8 cellular contexts compared by ENCODE assay signal in the genomic region with DNA sequence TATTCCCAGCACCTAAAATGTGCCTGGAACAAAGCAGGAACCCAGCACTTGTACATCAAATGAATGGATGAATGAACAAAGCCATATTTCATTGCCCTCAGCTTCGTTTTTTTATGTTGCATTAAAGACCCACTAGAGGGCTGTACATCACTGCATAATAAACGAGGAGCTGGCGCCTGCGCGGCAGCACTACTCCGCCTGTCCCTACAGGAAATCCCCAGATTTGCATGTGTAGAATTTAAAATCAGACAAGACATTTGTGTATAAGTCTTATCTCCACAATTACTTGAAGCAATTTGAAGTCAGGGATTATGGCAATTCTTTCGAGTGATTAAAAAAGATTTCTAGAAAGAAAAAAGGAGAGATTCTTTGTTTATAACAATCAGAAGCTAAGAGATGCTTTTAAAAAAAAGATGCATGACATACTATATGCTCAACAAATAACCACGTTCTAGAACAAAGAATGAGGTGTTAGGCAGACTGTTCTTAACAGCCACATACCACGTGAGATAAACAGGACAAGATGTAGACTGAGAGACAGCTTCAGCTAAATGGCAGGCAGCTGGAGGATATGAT. TPM values are rescaled to one million over a fixed set of nuclear protein-coding genes. Genes with fewer than 3 reads are reported as not detected.
DNase-seq lines count a peak whose midpoint lies in the region; ATAC-seq and TF ChIP-seq lines count a peak whose summit lies in the region.

No MANE protein-coding gene starts in this region.

- H3K27ac ChIP-seq in OCI-LY3 (ENCODE audit: low read length): no peak overlapping the region

- no peaks in the 10 kb centered on the region for H3K9me3 ChIP-seq in OCI-LY3 (ENCODE audit: insufficient read depth, low read length)

- H3K4me3 ChIP-seq in Jurkat, Clone E6-1 (ENCODE audit: low read length): no peak overlapping the region
- peak overlapping the region; percentile 12 for H3K4me3 ChIP-seq in OCI-LY3 (ENCODE audit: low read length)

- peaks cover 10 to 26% (median 16%) of the 10 kb centered on the region in 4 donors for H3K4me1 Mint-ChIP-seq in naive thymus-derived CD8-positive, alpha-beta T cell
- H3K4me1 Mint-ChIP-seq in stimulated activated memory B cell treated with anti-CD40 and anti-IgM and Interleukin-4, amounts not matched to agents 10 μg/mL and 1 μg/mL and 100 μg/mL, for 72 hours: peaks cover 43% of the 10 kb centered on the region

- peak overlapping the region; percentile 61 to 95 (median 89) for H3K27ac Mint-ChIP-seq in naive thymus-derived CD8-positive, alpha-beta T cell
- peak overlapping the region; percentile 67 for H3K27ac Mint-ChIP-seq in stimulated activated memory B cell treated with anti-CD40 and anti-IgM and Interleukin-4, amounts not matched to agents 10 μg/mL and 1 μg/mL and 100 μg/mL, for 72 hours

- peak; percentile 87 for TF ChIP-seq CTCF in OCI-LY3 (IDR thresholded peaks at IDR 0.05; ENCODE audit: low read depth, low read length)

- peak; percentile 75 for ATAC-seq in GM21723 (IDR thresholded peaks at IDR 0.05; ENCODE audit: unreplicated experiment)
- ATAC-seq in naive thymus-derived CD8-positive, alpha-beta T cell: peak; percentile 91 to 94
- peak; percentile 88 for ATAC-seq in stimulated activated memory B cell treated with anti-CD40 and anti-IgM and Interleukin-4, amounts not matched to agents 10 μg/mL and 1 μg/mL and 100 μg/mL, for 72 hours

- H4K20me1 ChIP-seq in OCI-LY3 (ENCODE audit: insufficient read depth, low read length): no peaks in the 10 kb centered on the region

- H3K79me2 ChIP-seq in OCI-LY3 (ENCODE audit: low read length): no peaks in the 10 kb centered on the region

- peaks cover 35% of the 10 kb centered on the region for H3K4me1 ChIP-seq in OCI-LY3 (ENCODE audit: low read length)

- no peaks in the 10 kb centered on the region for H3K27me3 ChIP-seq in OCI-LY3 (ENCODE audit: low read depth, low read length)

- H2AFZ ChIP-seq in OCI-LY3 (ENCODE audit: low read depth, low read length): peak overlapping the region; percentile 59

- H3K4me3 Mint-ChIP-seq in naive thymus-derived CD8-positive, alpha-beta T cell: peak overlapping the region in 7 of 10 donors; percentile 30 to 57 (median 40)
- peak overlapping the region; percentile 25 for H3K4me3 Mint-ChIP-seq in stimulated activated memory B cell treated with anti-CD40 and anti-IgM and Interleukin-4, amounts not matched to agents 10 μg/mL and 1 μg/mL and 100 μg/mL, for 72 hours

- H3K36me3 ChIP-seq in OCI-LY3 (replicated peaks; ENCODE audit: low read depth, low read length): no peaks in the 10 kb centered on the region

- no peaks in the 10 kb centered on the region for H3K27me3 Mint-ChIP-seq in naive thymus-derived CD8-positive, alpha-beta T cell
- no peaks in the 10 kb centered on the region for H3K27me3 Mint-ChIP-seq in stimulated activated memory B cell treated with anti-CD40 and anti-IgM and Interleukin-4, amounts not matched to agents 10 μg/mL and 1 μg/mL and 100 μg/mL, for 72 hours

- peak overlapping the region; percentile 0; the same call in 1 of the 2 replicates for H3K9ac ChIP-seq in OCI-LY3 (ENCODE audit: low read length)

- no peaks in the 10 kb centered on the region for H3K9me3 Mint-ChIP-seq in naive thymus-derived CD8-positive, alpha-beta T cell
- H3K9me3 Mint-ChIP-seq in stimulated activated memory B cell treated with anti-CD40 and anti-IgM and Interleukin-4, amounts not matched to agents 10 μg/mL and 1 μg/mL and 100 μg/mL, for 72 hours: no peaks in the 10 kb centered on the region

- H3K36me3 Mint-ChIP-seq in naive thymus-derived CD8-positive, alpha-beta T cell: no peaks in the 10 kb centered on the region
- H3K36me3 Mint-ChIP-seq in stimulated activated memory B cell treated with anti-CD40 and anti-IgM and Interleukin-4, amounts not matched to agents 10 μg/mL and 1 μg/mL and 100 μg/mL, for 72 hours: no peaks in the 10 kb centered on the region

- POLR2A ChIA-PET in naive thymus-derived CD8-positive, alpha-beta T cell (lab: Charles Lee): interaction anchor here (0.9 to 1.8 kb wide), 6 partner anchors 14 to 775 kb away, joined by 3 to 7 read pairs (median 5); a partner anchor contains a TSS

- peak overlapping the region; percentile 49 for H3K4me2 ChIP-seq in OCI-LY3 (ENCODE audit: low read length)

- peak; percentile 85 for DNase-seq in DMS79 treated with DMSO at 0.1 percent for 48 hours (lab: John Stamatoyannopoulos, UW)
- peak; percentile 94 for DNase-seq in Jurkat, Clone E6-1 (ENCODE audit: low read depth, low spot score)
- peak; percentile 47 for DNase-seq in activated CD8-positive, alpha-beta memory T cell treated with anti-CD3 and anti-CD28 coated beads, Interleukin-2, amount 50 U/mL, for 24 hours (ENCODE audit: extremely low read depth)
- DNase-seq in epidermal melanocyte (ENCODE audit: insufficient read length, low spot score): peak; percentile 86
- DNase-seq in naive thymus-derived CD8-positive, alpha-beta T cell: peak; percentile 60 to 86 (median 70)

RNA-seq across cellular contexts. Expression of a gene that starts 5.4 kb away (rescaled TPM):
- 53.1 TPM for polyA plus RNA-seq in Jurkat, Clone E6-1 (2012; ENCODE audit: insufficient read depth, insufficient read length)
- under 1 TPM in 1 of 2 experiments, not detected in 1; 0.16 TPM for total RNA-seq in naive thymus-derived CD8-positive, alpha-beta T cell
- polyA plus RNA-seq in naive thymus-derived CD8-positive, alpha-beta T cell: under 1 TPM in 1 of 3 donors, not detected in 2; 0.60 TPM
